ENCODE assay signal across 8 cellular contexts in genomic region chr2:101113441-101114267, GRCh38. TPM values are rescaled to one million over a fixed set of nuclear protein-coding genes. Genes with fewer than 3 reads are reported as not detected.
DNase-seq lines count a peak whose midpoint lies in the region; ATAC-seq and TF ChIP-seq lines count a peak whose summit lies in the region.

No MANE protein-coding gene starts in this region.

- no peaks in the 10 kb centered on the region for H4K20me1 ChIP-seq in hepatocyte (ENCODE audit: insufficient read depth, poor library complexity, severe bottlenecking)

- peaks cover 64% of the 10 kb centered on the region for H3K79me2 ChIP-seq in hepatocyte

- BruUV-seq in A673 (replicated peaks; lab: Mats Ljungman, UMichigan) (no TSS peak), Panc1 (replicated peaks; lab: Mats Ljungman, UMichigan) (no TSS peak)

- H3K4me3 ChIP-seq in A673 (ENCODE audit: low read depth, low read length, poor library complexity, severe bottlenecking): peak overlapping the region; percentile 22
- H3K4me3 ChIP-seq in Panc1 (ENCODE audit: low read depth in 2 of 2, low read length in 2 of 2): peak overlapping the region in 1 of 2 experiments; percentile 30; a peak in 2 of 4 replicates
- no peak overlapping the region for H3K4me3 ChIP-seq in hepatocyte
- H3K4me3 ChIP-seq in vagina: no peak overlapping the region

- POLR2A ChIA-PET in A673 (lab: Charles Lee; ENCODE audit: low non-redundant PET) (no interaction called here), Panc1 (lab: Charles Lee) (no interaction called here)
- POLR2A ChIA-PET in activated CD8-positive, alpha-beta T cell treated with anti-CD3 and anti-CD28 coated beads, Interleukin-2, amount 10 ng/mL, durations not matched to agents 7 days and 5 days (lab: Charles Lee): interaction anchor here (0.6 kb wide), 1 partner anchor 14 kb away, joined by 3 read pairs; no protein-coding TSS in a partner anchor

- H3K4me2 ChIP-seq in hepatocyte: peak overlapping the region; percentile 68

- H3K9me3 ChIP-seq in A673 (ENCODE audit: low read depth, low read length, poor library complexity, severe bottlenecking) (no peaks in the 10 kb centered on the region), Panc1 (ENCODE audit: control insufficient read depth, insufficient read depth, low read depth, low read length) (no peaks in the 10 kb centered on the region), hepatocyte (ENCODE audit: low read depth) (no peaks in the 10 kb centered on the region), vagina (no peaks in the 10 kb centered on the region)

- H3K4me3 Mint-ChIP-seq in activated CD8-positive, alpha-beta T cell treated with anti-CD3 and anti-CD28 coated beads, Interleukin-2, amount 10 ng/mL, durations not matched to agents 7 days and 5 days: no peak overlapping the region

- no peak for TF ChIP-seq POLR2A in vagina (IDR thresholded peaks at IDR 0.05)

- peak overlapping the region; percentile 80 for H3K27ac ChIP-seq in A673 (ENCODE audit: low read depth, low read length, poor library complexity, severe bottlenecking)
- H3K27ac ChIP-seq in Panc1 (ENCODE audit: low read length): peak overlapping the region; percentile 100
- peak overlapping the region; percentile 75 for H3K27ac ChIP-seq in hepatocyte
- peak overlapping the region; percentile 81 for H3K27ac ChIP-seq in vagina

- H2AFZ ChIP-seq in hepatocyte: no peak overlapping the region

- H3K4me1 Mint-ChIP-seq in activated CD8-positive, alpha-beta T cell treated with anti-CD3 and anti-CD28 coated beads, Interleukin-2, amount 10 ng/mL, durations not matched to agents 7 days and 5 days (ENCODE audit: low read depth): no peaks in the 10 kb centered on the region

- H3K36me3 ChIP-seq in A673 (ENCODE audit: insufficient read depth, low read length, poor library complexity, severe bottlenecking): no peaks in the 10 kb centered on the region
- no peaks in the 10 kb centered on the region for H3K36me3 ChIP-seq in Panc1 (ENCODE audit: control insufficient read depth, insufficient read depth, low read length)
- H3K36me3 ChIP-seq in hepatocyte (replicated peaks; ENCODE audit: insufficient read depth, low read depth): no peaks in the 10 kb centered on the region
- H3K36me3 ChIP-seq in vagina: no peaks in the 10 kb centered on the region

- CTCF ChIA-PET in A673 (lab: Charles Lee): no interaction called here
- CTCF ChIA-PET in Panc1 (lab: Charles Lee): no interaction called here
- CTCF ChIA-PET in activated CD8-positive, alpha-beta T cell treated with anti-CD3 and anti-CD28 coated beads, Interleukin-2, amount 10 ng/mL, durations not matched to agents 7 days and 5 days (lab: Charles Lee): no interaction called here

- intact Hi-C loops in A673 (cut with micrococcal nuclease; ENCODE audit: unreplicated experiment) (no loop called here), Panc1 (cut with micrococcal nuclease; ENCODE audit: unreplicated experiment) (loop anchor here (5.0 kb wide), 1 partner anchor 34 kb away; no protein-coding TSS in a partner anchor), vagina (cut with DNase I) (no loop called here)

- H3K27me3 ChIP-seq in A673 (replicated peaks; ENCODE audit: insufficient read depth, low read depth, low read length, poor library complexity): no peaks in the 10 kb centered on the region
- H3K27me3 ChIP-seq in Panc1 (ENCODE audit: control insufficient read depth, insufficient read depth, low read length): no peaks in the 10 kb centered on the region
- no peaks in the 10 kb centered on the region for H3K27me3 ChIP-seq in hepatocyte
- no peaks in the 10 kb centered on the region for H3K27me3 ChIP-seq in vagina

- DNase-seq in A673 (ENCODE audit: low spot score) (peak; percentile 91), HT-29 (ENCODE audit: low spot score) (peak; percentile 79), Panc1 (ENCODE audit: low read depth, low spot score) (no peak), hepatocyte (ENCODE audit: low spot score) (peak; percentile 41), vagina (ENCODE audit: extremely low spot score in 2 of 2) (no peak)
- no peak for DNase-seq in activated CD8-positive, alpha-beta T cell treated with anti-CD3 and anti-CD28 coated beads, Interleukin-2, amount 10 ng/mL, durations not matched to agents 7 days and 5 days

- in situ Hi-C loops in Panc1 (cut with HindIII; ENCODE audit: low pct_unique_long_range_greater_than_20kb, low sequenced_read_pairs): no loop called here

- no peak for TF ChIP-seq CTCF in A673 (conservative IDR thresholded peaks at IDR 0.05; ENCODE audit: low read depth, low read length)
- no peak for TF ChIP-seq CTCF in Panc1 (IDR thresholded peaks at IDR 0.05)
- TF ChIP-seq CTCF in hepatocyte (IDR thresholded peaks at IDR 0.05; ENCODE audit: poor library complexity): no peak
- no peak for TF ChIP-seq CTCF in vagina (IDR thresholded peaks at IDR 0.05)

- peaks cover 28% of the 10 kb centered on the region for H3K4me1 ChIP-seq in A673 (ENCODE audit: insufficient read depth, low read length, poor library complexity, severe bottlenecking)
- peaks cover 92% of the 10 kb centered on the region for H3K4me1 ChIP-seq in Panc1 (ENCODE audit: control insufficient read depth, insufficient read depth, low read length)
- H3K4me1 ChIP-seq in hepatocyte (ENCODE audit: insufficient read depth): peaks cover 33% of the 10 kb centered on the region
- H3K4me1 ChIP-seq in vagina: peaks cover 59% of the 10 kb centered on the region

- ATAC-seq in Panc1 (peak; percentile 79), HG03045 (IDR thresholded peaks at IDR 0.05; ENCODE audit: unreplicated experiment) (no peak), GM18858 (IDR thresholded peaks at IDR 0.05; ENCODE audit: unreplicated experiment) (no peak)
- ATAC-seq in activated CD8-positive, alpha-beta T cell treated with anti-CD3 and anti-CD28 coated beads, Interleukin-2, amount 10 ng/mL, durations not matched to agents 7 days and 5 days: no peak

- no peaks in the 10 kb centered on the region for H3K9me3 Mint-ChIP-seq in activated CD8-positive, alpha-beta T cell treated with anti-CD3 and anti-CD28 coated beads, Interleukin-2, amount 10 ng/mL, durations not matched to agents 7 days and 5 days (ENCODE audit: insufficient read depth)

- H3K27ac Mint-ChIP-seq in activated CD8-positive, alpha-beta T cell treated with anti-CD3 and anti-CD28 coated beads, Interleukin-2, amount 10 ng/mL, durations not matched to agents 7 days and 5 days: no peak overlapping the region

- WGBS in hepatocyte (ENCODE audit: low lambda C conversion rate, missing lambda C conversion rate): 8% methylated on average over 10 of the region's 10 CpGs

- H3K27me3 Mint-ChIP-seq in activated CD8-positive, alpha-beta T cell treated with anti-CD3 and anti-CD28 coated beads, Interleukin-2, amount 10 ng/mL, durations not matched to agents 7 days and 5 days (ENCODE audit: low read depth): peaks cover 4% of the 10 kb centered on the region

- H3K36me3 Mint-ChIP-seq in activated CD8-positive, alpha-beta T cell treated with anti-CD3 and anti-CD28 coated beads, Interleukin-2, amount 10 ng/mL, durations not matched to agents 7 days and 5 days (ENCODE audit: low read depth): no peaks in the 10 kb centered on the region

- H3K9me2 ChIP-seq in hepatocyte (replicated peaks; ENCODE audit: insufficient read depth): no peaks in the 10 kb centered on the region

RNA-seq across cellular contexts. Expression of gene TBC1D8, which starts 37.5 kb away (rescaled TPM):
- total RNA-seq in A673 (2021) (5.1 and 8.6 TPM in 2 replicates), Panc1 (2021; ENCODE audit: unreplicated experiment) (139 TPM), hepatocyte (15.8 and 18.7 TPM in 2 replicates), vagina (72.2 TPM)
- 30.3 and 33.4 TPM in 2 replicates for total RNA-seq in HT-29 (2014; rRNA removed; shearing (Covaris generic))
- 171 TPM for polyA plus RNA-seq in Panc1 (2012; ENCODE audit: insufficient read length)
- polyA plus RNA-seq in hepatocyte: 10.1 and 17.9 TPM in 2 replicates
- under 1 TPM; 0.29 to 0.70 TPM for total RNA-seq in activated CD8-positive, alpha-beta T cell treated with anti-CD3 and anti-CD28 coated beads, Interleukin-2, amount 10 ng/mL, durations not matched to agents 7 days and 5 days

Comparison
In these comparisons a context has a peak if more than half of its experiments do, and no peak if none do; other contexts are left out.
1. DNase-seq: peak in A673 (single experiment), HT-29 (single experiment) and hepatocyte (single experiment); none in Panc1 (single experiment), vagina (0 of 2) and activated CD8-positive, alpha-beta T cell treated with anti-CD3 and anti-CD28 coated beads, Interleukin-2, amount 10 ng/mL, durations not matched to agents 7 days and 5 days (single experiment).
2. Peak in every context shown above with its lines, with median percentiles within 50 percentile points of each other: H3K27ac ChIP-seq.